8 cellular contexts compared by ENCODE assay signal in the genomic region with DNA sequence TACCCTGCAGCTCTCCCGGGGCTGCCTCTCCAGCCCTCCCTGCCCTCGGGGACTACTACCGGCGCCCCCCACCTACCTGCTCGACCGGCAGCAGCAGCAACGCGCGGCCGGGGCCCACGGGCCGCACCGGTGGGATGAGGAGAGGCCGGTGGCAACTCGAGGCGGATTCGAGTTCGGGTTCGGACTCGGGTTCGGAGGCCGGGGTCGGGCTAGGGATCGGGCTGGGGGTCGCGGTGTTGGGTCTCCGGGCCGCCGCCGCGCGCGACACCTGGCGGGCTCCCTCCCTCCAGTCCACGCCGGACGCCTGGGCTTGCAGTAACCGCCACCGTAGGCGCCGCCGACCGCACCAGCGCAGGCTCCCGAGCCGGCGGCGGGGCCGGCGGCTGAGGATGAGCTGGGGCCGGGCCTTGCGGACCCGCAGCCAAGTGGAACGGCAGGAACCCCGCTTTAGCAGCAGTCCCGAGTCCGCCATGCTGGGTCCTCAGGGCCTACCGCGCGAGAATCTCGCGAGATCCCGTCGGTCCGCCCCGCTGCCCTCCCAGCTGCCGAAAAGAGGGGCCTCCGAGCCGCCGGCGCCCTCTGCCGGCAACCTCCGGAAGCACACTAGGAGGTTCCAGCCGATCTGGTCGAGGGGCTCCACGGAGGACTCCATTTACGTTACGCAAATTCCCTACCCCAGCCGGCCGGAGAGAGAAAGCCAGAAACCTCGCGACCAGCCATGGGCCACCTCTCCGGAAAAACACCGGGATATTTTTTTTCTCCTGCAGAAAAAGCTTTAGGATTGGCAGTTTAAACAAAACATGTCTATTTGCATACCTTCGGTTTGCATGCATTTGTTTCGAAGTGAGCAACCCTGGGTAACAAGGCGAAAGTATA. TPM values are rescaled to one million over a fixed set of nuclear protein-coding genes. Genes with fewer than 3 reads are reported as not detected.
DNase-seq lines count a peak whose midpoint lies in the region; ATAC-seq and TF ChIP-seq lines count a peak whose summit lies in the region.

Gene NOL9 (minus strand): TSS at position 483 of the 876 bp plus-strand sequence. CDS start 11 bp downstream, at position 472.

- H3K9me2 ChIP-seq in Karpas-422 (replicated peaks; ENCODE audit: insufficient read depth, low read length) = no peaks in the 10 kb centered on the region

- H3K4me1 ChIP-seq in Karpas-422 (ENCODE audit: low read length) = peaks cover 19% of the 10 kb centered on the region

- H3K9me3 ChIP-seq in Karpas-422 (ENCODE audit: low read length) = no peaks in the 10 kb centered on the region

- intact Hi-C loops in natural killer cell (cut with micrococcal nuclease) = loop anchor here (1.0 kb wide), 1 partner anchor 92 kb away; no protein-coding TSS in a partner anchor

- peak within 1 kb of the TSS; percentile 91 for H3K4me2 ChIP-seq in Karpas-422 (ENCODE audit: low read depth, low read length, poor library complexity, severe bottlenecking)

- peak; percentile 92 for DNase-seq in EH (ENCODE audit: low read depth)
- peak; percentile 98 for DNase-seq in Karpas-422
- peak; percentile 88 for DNase-seq in RPMI7951 (ENCODE audit: low read depth)
- DNase-seq in activated T-helper 1 cell treated with anti-CD3 and anti-CD28 coated beads, Interleukin-2, amount 50 U/mL, for 16 hours (ENCODE audit: low read depth in 1 of 2, low spot score in 1 of 2) = peak; percentile 91 to 92
- DNase-seq in fibroblast of mammary gland (ENCODE audit: low read depth) = peak; percentile 87
- peak; percentile 94 for DNase-seq in natural killer cell
- DNase-seq in stimulated activated naive CD4-positive, alpha-beta T cell treated with Interleukin-2 at 50 U/mL for 16 hours (lab: John Stamatoyannopoulos, UW) = peak; percentile 90

- H3K9me3 Mint-ChIP-seq in natural killer cell = no peaks in the 10 kb centered on the region

- peaks cover 30% of the 10 kb centered on the region for H3K79me2 ChIP-seq in Karpas-422 (ENCODE audit: low read length)

- H2AFZ ChIP-seq in Karpas-422 (ENCODE audit: low read length) = peak within 1 kb of the TSS; percentile 95

- peak within 1 kb of the TSS; percentile 100 for H3K9ac ChIP-seq in Karpas-422 (ENCODE audit: low read length)

- H3K27ac Mint-ChIP-seq in natural killer cell = peak within 1 kb of the TSS in 1 of 2 donors; percentile 67

- peaks cover 12% of the 10 kb centered on the region for H3K36me3 ChIP-seq in Karpas-422 (ENCODE audit: insufficient read depth, low read length)

- peaks cover 7 to 11% of the 10 kb centered on the region in 2 donors for H3K4me1 Mint-ChIP-seq in natural killer cell

- no peaks in the 10 kb centered on the region; the same call in 1 of the 2 replicates for H4K20me1 ChIP-seq in Karpas-422 (ENCODE audit: insufficient read depth, low read depth, low read length)

- peak; percentile 76 for TF ChIP-seq CTCF in fibroblast of mammary gland (conservative IDR thresholded peaks at IDR 0.05; ENCODE audit: control insufficient read depth, insufficient read depth, low read depth, low read length)
- TF ChIP-seq CTCF in natural killer cell (IDR thresholded peaks at IDR 0.05) = peak; percentile 97

- H3K4me3 ChIP-seq in Karpas-422 (ENCODE audit: low read length) (peak within 1 kb of the TSS; percentile 100), fibroblast of mammary gland (ENCODE audit: control insufficient read depth, low read depth, low read length) (peak within 1 kb of the TSS; percentile 92)

- H3K27ac ChIP-seq in Karpas-422 (ENCODE audit: low read length) = peak within 1 kb of the TSS; percentile 64

- H3K4me3 Mint-ChIP-seq in natural killer cell = peak within 1 kb of the TSS; percentile 85

- H3K27me3 ChIP-seq in Karpas-422 (ENCODE audit: low read length) = no peaks in the 10 kb centered on the region

- no peaks in the 10 kb centered on the region for H3K27me3 Mint-ChIP-seq in natural killer cell (ENCODE audit: low read depth in 2 of 2)

- ATAC-seq in GM21825 (IDR thresholded peaks at IDR 0.05; ENCODE audit: unreplicated experiment) (peak; percentile 95), natural killer cell (peak; percentile 99 to 100 (median 99))

- H3K36me3 Mint-ChIP-seq in natural killer cell = no peaks in the 10 kb centered on the region

RNA-seq across cellular contexts. Expression of gene NOL9, which starts in this region (rescaled TPM):
- 25.0 and 37.6 TPM in 2 replicates for total RNA-seq in Karpas-422 (2014; rRNA removed; shearing (Covaris generic); ENCODE audit: low replicate concordance)
- total RNA-seq in RPMI7951 (2014; rRNA removed; shearing (Covaris generic)) = 14.4 and 14.5 TPM in 2 replicates
- total RNA-seq in natural killer cell = 10 to 100 TPM; 40.7 to 53.3 (median 52.0) TPM

Comparison
In these comparisons a context has a peak if more than half of its experiments do, and no peak if none do; other contexts are left out.
1. Peak in every context shown above with its lines: DNase-seq, ATAC-seq, H3K4me3 ChIP-seq and H3K27ac ChIP-seq.